In the genomic region with DNA sequence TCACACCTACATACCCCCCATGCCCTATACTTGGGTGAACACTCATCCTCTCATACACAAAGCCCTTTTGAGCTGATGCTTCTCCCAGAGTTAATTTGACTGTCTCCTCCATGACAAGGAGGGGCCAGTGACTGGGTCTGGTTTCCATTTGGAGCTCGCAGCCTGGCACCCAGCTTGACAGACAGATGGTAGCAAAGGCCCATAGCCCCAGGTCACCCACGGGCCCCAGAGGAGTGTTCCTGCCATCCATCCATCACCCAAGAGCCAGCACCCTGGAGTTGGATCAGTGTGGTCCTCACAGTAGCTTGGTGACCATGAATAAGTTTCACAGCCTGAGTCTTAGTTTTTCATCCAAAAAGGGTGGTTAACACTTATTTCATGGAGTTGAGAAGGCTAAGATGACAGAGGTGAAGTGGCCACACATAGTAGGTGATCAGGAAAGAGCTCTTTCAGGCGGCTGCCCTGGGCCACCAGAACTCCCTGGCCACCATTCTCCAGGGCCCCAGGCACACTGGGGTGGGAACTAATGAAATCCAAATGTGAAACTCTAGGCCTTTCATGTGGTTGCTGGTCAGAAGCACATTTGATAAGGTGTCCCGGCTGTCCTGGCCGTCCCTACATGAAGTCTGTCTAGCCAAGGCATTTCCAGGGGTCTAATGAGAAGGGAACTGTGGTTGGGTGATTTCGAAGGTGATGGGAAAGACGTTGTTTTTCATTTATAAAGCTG, we compare ENCODE assay signal across 12 cellular contexts. TPM values are rescaled to one million over a fixed set of nuclear protein-coding genes. Genes with fewer than 3 reads are reported as not detected.
A peak's percentile ranks its signal among the peaks of the same experiment; 100 is the strongest.
DNase-seq lines count a peak whose midpoint lies in the region; ATAC-seq, FAIRE-seq and TF ChIP-seq lines count a peak whose summit lies in the region.
"Had no signal": no experiment of that assay in that cellular context is flagged by ENCODE, and none has a peak within 500 bp of the region (broad histone marks: within the 10 kb centered on the region; RNA-seq: fewer than 3 reads in every experiment).

No MANE protein-coding gene starts in this region.

- WGBS in mammary epithelial cell (ENCODE audit: low coverage, missing lambda C conversion rate): 43% methylated on average over 4 of the region's 7 CpGs
- WGBS in HepG2 (ENCODE audit: low lambda C conversion rate): 72% methylated on average over 7 of the region's 7 CpGs
- 64 to 65% methylated on average over 5 to 6 of the region's 7 CpGs for WGBS in gastroesophageal sphincter (ENCODE audit: low coverage in 1 of 2), 2 donors

- TF ChIP-seq EP300 in HepG2 (IDR thresholded peaks at IDR 0.05; ENCODE audit: low read depth in 2 of 2, low read length in 2 of 2): no peak
- TF ChIP-seq EP300 in HepG2 (CRISPR knock-in tag; IDR thresholded peaks at IDR 0.05; ENCODE audit: borderline replicate concordance): no peak
- no peak for TF ChIP-seq EP300 in gastroesophageal sphincter (IDR thresholded peaks at IDR 0.05)

- ATAC-seq in left cardiac atrium (no peak), sciatic nerve (no peak), GM19351 (IDR thresholded peaks at IDR 0.05; ENCODE audit: unreplicated experiment) (no peak), HepG2 (no peak), gastroesophageal sphincter (no peak)
- ATAC-seq: T-cell had no signal

- DNase-seq in right atrium auricular region (ENCODE audit: low spot score) (no peak), left cardiac atrium (no peak), mammary epithelial cell (no peak), osteoblast (ENCODE audit: insufficient read length, low spot score, missing footprints) (no peak), sciatic nerve (ENCODE audit: low spot score) (no peak), HepG2 (ENCODE audit: low spot score) (no peak)
- DNase-seq: activated B cell treated with CpG ODN at 0.5 μM for 24 hours, NCI-H226, T-cell had no signal

- dilution Hi-C loops in mammary epithelial cell (cut with HindIII; ENCODE audit: low sequenced_read_pairs): loop anchor here (5.0 kb wide), 1 partner anchor 37 kb away; no protein-coding TSS in a partner anchor

- H4K20me1 ChIP-seq in mammary epithelial cell (ENCODE audit: insufficient read depth, low read length) (no peaks in the 10 kb centered on the region), osteoblast (ENCODE audit: insufficient read depth, low read length) (no peaks in the 10 kb centered on the region), HepG2 (ENCODE audit: insufficient read depth, low read length) (no peaks in the 10 kb centered on the region)

- TF ChIP-seq CTCF in right atrium auricular region (IDR thresholded peaks at IDR 0.05) (no peak), mammary epithelial cell (conservative IDR thresholded peaks at IDR 0.05 in 1 of 2, IDR thresholded peaks at IDR 0.05 in 1 of 2; ENCODE audit: extremely low read depth in 1 of 2, insufficient read depth in 1 of 2, low read depth in 1 of 2, low read length in 2 of 2) (no peak), osteoblast (IDR thresholded peaks at IDR 0.05; ENCODE audit: extremely low read depth, low read depth, low read length) (no peak), HepG2 (CRISPR knock-in tag; IDR thresholded peaks at IDR 0.05) (no peak), gastroesophageal sphincter (IDR thresholded peaks at IDR 0.05) (no peak)

- H3K79me2 ChIP-seq in mammary epithelial cell (ENCODE audit: insufficient read depth, low read length) (no peaks in the 10 kb centered on the region), osteoblast (ENCODE audit: insufficient read depth, low read length) (no peaks in the 10 kb centered on the region), HepG2 (ENCODE audit: insufficient read depth, low read length) (no peaks in the 10 kb centered on the region)

- in situ Hi-C loops in mammary epithelial cell (cut with MboI; ENCODE audit: low sequenced_read_pairs in 2 of 2): no loop called here
- in situ Hi-C loops in HepG2 (cut with HindIII; ENCODE audit: extremely low pct_ligation_motif_present, low pct_unique_long_range_greater_than_20kb): no loop called here

- H3K9me3 ChIP-seq in right atrium auricular region: no peaks in the 10 kb centered on the region
- peaks cover 7% of the 10 kb centered on the region for H3K9me3 ChIP-seq in mammary epithelial cell (replicated peaks; ENCODE audit: insufficient read depth, low read length)
- H3K9me3 ChIP-seq in osteoblast (ENCODE audit: low read depth, low read length): no peaks in the 10 kb centered on the region
- H3K9me3 ChIP-seq in HepG2 (ENCODE audit: low read length): no peaks in the 10 kb centered on the region
- no peaks in the 10 kb centered on the region for H3K9me3 ChIP-seq in gastroesophageal sphincter

- CTCF ChIA-PET in mammary epithelial cell (lab: Charles Lee; ENCODE audit: low non-redundant PET) (no interaction called here), HepG2 (lab: Yijun Ruan, JAX; ENCODE audit: low intra/inter-chr PET ratio, low total read pairs) (no interaction called here)

- H3K4me3 ChIP-seq in right atrium auricular region: no peak overlapping the region
- no peak overlapping the region for H3K4me3 ChIP-seq in mammary epithelial cell (replicated peaks in 1 of 3; ENCODE audit: insufficient read depth in 1 of 3, low read depth in 2 of 3, low read length in 3 of 3)
- no peak overlapping the region for H3K4me3 ChIP-seq in osteoblast (ENCODE audit: insufficient read depth, low read length)
- no peak overlapping the region for H3K4me3 ChIP-seq in HepG2 (replicated peaks in 1 of 3; ENCODE audit: insufficient read depth in 1 of 3, low read depth in 2 of 3, low read length in 3 of 3)
- no peak overlapping the region for H3K4me3 ChIP-seq in gastroesophageal sphincter

- TF ChIP-seq RAD21 in HepG2 (CRISPR knock-in tag; IDR thresholded peaks at IDR 0.05): no peak

- H3K27me3 ChIP-seq in right atrium auricular region: no peaks in the 10 kb centered on the region
- no peaks in the 10 kb centered on the region for H3K27me3 ChIP-seq in mammary epithelial cell (ENCODE audit: insufficient read depth, low read length)
- H3K27me3 ChIP-seq in osteoblast (ENCODE audit: insufficient read depth, low read length): no peaks in the 10 kb centered on the region
- no peaks in the 10 kb centered on the region for H3K27me3 ChIP-seq in HepG2 (ENCODE audit: control insufficient read depth in 1 of 2, insufficient read depth in 2 of 2, low read length in 2 of 2)
- H3K27me3 ChIP-seq in gastroesophageal sphincter: peaks cover 37% of the 10 kb centered on the region

- POLR2A ChIA-PET in HepG2 (lab: Yijun Ruan, JAX): interaction anchor here (0.6 to 1.5 kb wide), 2 partner anchors 9 to 185 kb away, joined by 3 to 4 read pairs; no protein-coding TSS in a partner anchor

- H3K36me3 ChIP-seq in right atrium auricular region (no peaks in the 10 kb centered on the region), mammary epithelial cell (ENCODE audit: insufficient read depth, low read length) (no peaks in the 10 kb centered on the region), osteoblast (ENCODE audit: insufficient read depth, low read length) (no peaks in the 10 kb centered on the region), HepG2 (replicated peaks in 1 of 2; ENCODE audit: control insufficient read depth in 1 of 2, insufficient read depth in 2 of 2, low read length in 2 of 2) (no peaks in the 10 kb centered on the region), gastroesophageal sphincter (no peaks in the 10 kb centered on the region)

- peak overlapping the region; percentile 63 to 75 for H3K27ac ChIP-seq in right atrium auricular region
- H3K27ac ChIP-seq in mammary epithelial cell (ENCODE audit: insufficient read depth, low read depth, low read length): peak overlapping the region; percentile 97
- H3K27ac ChIP-seq in osteoblast (ENCODE audit: low read depth, low read length): peak overlapping the region; percentile 100
- no peak overlapping the region for H3K27ac ChIP-seq in HepG2 (ENCODE audit: extremely low read length, insufficient read depth, low read length)
- peak overlapping the region in 2 of 4 donors; percentile 45 to 73 for H3K27ac ChIP-seq in gastroesophageal sphincter

- H3K4me1 ChIP-seq in right atrium auricular region (peaks cover 0 to 37% of the 10 kb centered on the region in 2 donors), mammary epithelial cell (ENCODE audit: insufficient read depth, low read length) (peaks cover 47% of the 10 kb centered on the region), osteoblast (ENCODE audit: insufficient read depth, low read length) (peaks cover 47% of the 10 kb centered on the region), HepG2 (ENCODE audit: insufficient read depth, low read length) (peaks cover 41% of the 10 kb centered on the region), gastroesophageal sphincter (peaks cover 0 to 42% (median 3%) of the 10 kb centered on the region in 3 donors)

- H3K9ac ChIP-seq in mammary epithelial cell (ENCODE audit: insufficient read depth, low read length): peak overlapping the region; percentile 83
- H3K9ac ChIP-seq in HepG2 (ENCODE audit: insufficient read depth, low read depth, low read length): no peak overlapping the region

- no peak for FAIRE-seq in HepG2 (lab: Jason Lieb, UNC)
- FAIRE-seq: endothelial cell of umbilical vein had no signal

- H2AFZ ChIP-seq in mammary epithelial cell (ENCODE audit: low read depth, low read length) (peak overlapping the region; percentile 4), osteoblast (ENCODE audit: low read length) (no peak overlapping the region), HepG2 (ENCODE audit: low read length) (no peak overlapping the region)

- TF ChIP-seq POLR2A in HepG2 (IDR thresholded peaks at IDR 0.05; ENCODE audit: insufficient read depth in 1 of 2, low read depth in 2 of 2, low read length in 2 of 2) (no peak), gastroesophageal sphincter (IDR thresholded peaks at IDR 0.05) (no peak)

- intact Hi-C loops in left cardiac atrium (cut with DNase I) (no loop called here), mammary epithelial cell (cut with micrococcal nuclease) (no loop called here), sciatic nerve (cut with DNase I) (no loop called here), HepG2 (cut with micrococcal nuclease; ENCODE audit: unreplicated experiment) (no loop called here)

- no TSS peak for BruUV-seq in mammary epithelial cell (replicated peaks; lab: Mats Ljungman, UMichigan)
- no TSS peak for BruUV-seq in HepG2 (replicated peaks; lab: Mats Ljungman, UMichigan)

- H3K4me2 ChIP-seq in mammary epithelial cell (ENCODE audit: insufficient read depth, low read depth, low read length) (no peak overlapping the region), osteoblast (ENCODE audit: insufficient read depth, low read length) (peak overlapping the region; percentile 49), HepG2 (ENCODE audit: low read depth, low read length) (no peak overlapping the region)

RNA-seq across cellular contexts. Expression of a gene that starts 42.4 kb away (rescaled TPM):
- 1 to 10 TPM in 1 of 2 donors, under 1 TPM in 1; 0.79 to 8.9 TPM for total RNA-seq in right atrium auricular region
- 1 to 10 TPM in 1 of 2 donors, under 1 TPM in 1; 0.94 to 7.0 TPM for total RNA-seq in left cardiac atrium
- 10 to 100 TPM; 31.2 to 35.8 TPM for total RNA-seq in mammary epithelial cell
- polyA plus RNA-seq in mammary epithelial cell: 7.8 TPM
- 12.0 TPM for polyA minus RNA-seq in mammary epithelial cell
- total RNA-seq in osteoblast: 3.2 and 3.3 TPM in 2 replicates
- total RNA-seq in sciatic nerve: 3.2 TPM
- 1.5 and 3.6 TPM in 2 replicates for total RNA-seq in HepG2 (2016; rRNA removed; fragmentation: Illumina TruSeq; extraction: Trizol)
- 0.53 and 1.6 TPM in 2 replicates for total RNA-seq in HepG2 (2016; cell fraction: cytosol; rRNA removed; fragmentation: Illumina TruSeq; extraction: Trizol; ENCODE audit: low read depth)
- total RNA-seq in HepG2 (2016; cell fraction: insoluble cytoplasmic fraction; rRNA removed; fragmentation: Illumina TruSeq; extraction: Trizol): 1.7 and 3.2 TPM in 2 replicates
- total RNA-seq in HepG2 (2016; cell fraction: membrane; rRNA removed; fragmentation: Illumina TruSeq; extraction: Trizol): 2.6 TPM in 2 replicates
- 5.2 and 5.5 TPM in 2 replicates for total RNA-seq in HepG2 (2016; cell fraction: nucleus; rRNA removed; fragmentation: Illumina TruSeq; extraction: Trizol)
- polyA plus RNA-seq in HepG2 (2011; rRNA removed): 8.5 and 12.1 TPM in 2 replicates
- 3.0 and 4.2 TPM in 2 replicates for polyA plus RNA-seq in HepG2 (2011; cell fraction: cytosol; rRNA removed)
- polyA plus RNA-seq in HepG2 (2011; cell fraction: nucleus; rRNA removed): 48.8 and 59.2 TPM in 2 replicates
- polyA plus RNA-seq in HepG2 (2012): 1.4 and 5.2 TPM in 2 replicates
- 0.17 and 0.26 TPM in 2 replicates for polyA plus RNA-seq in HepG2 (2016; cell fraction: cytosol; fragmentation: Illumina TruSeq; extraction: Trizol; ENCODE audit: low read depth)
- polyA plus RNA-seq in HepG2 (2016; cell fraction: insoluble cytoplasmic fraction; fragmentation: Illumina TruSeq; extraction: Trizol; ENCODE audit: low read depth): 1.1 and 1.3 TPM in 2 replicates
- 0.64 and 0.93 TPM in 2 replicates for polyA plus RNA-seq in HepG2 (2016; cell fraction: membrane; fragmentation: Illumina TruSeq; extraction: Trizol; ENCODE audit: low read depth)
- polyA plus RNA-seq in HepG2 (2016; cell fraction: nucleus; fragmentation: Illumina TruSeq; extraction: Trizol; ENCODE audit: insufficient read depth, low read depth): 13.6 and 20.3 TPM in 2 replicates
- polyA minus RNA-seq in HepG2 (2011; rRNA and poly(A)+ RNA removed; ENCODE audit: low replicate concordance): 11.5 and 35.1 TPM in 2 replicates
- 3.8 and 5.5 TPM in 2 replicates for polyA minus RNA-seq in HepG2 (2011; cell fraction: cytosol; rRNA and poly(A)+ RNA removed)
- 4.1 and 7.1 TPM in 2 replicates for polyA minus RNA-seq in HepG2 (2011; cell fraction: nucleus; rRNA and poly(A)+ RNA removed)
- total RNA-seq in gastroesophageal sphincter: 10 to 100 TPM in 1 of 4 donors, under 1 TPM in 2, not detected in 1; 0.58 to 15.8 (median 0.59) TPM
